Comparison of ENCODE assay signal across 1 cellular context in the genomic region with DNA sequence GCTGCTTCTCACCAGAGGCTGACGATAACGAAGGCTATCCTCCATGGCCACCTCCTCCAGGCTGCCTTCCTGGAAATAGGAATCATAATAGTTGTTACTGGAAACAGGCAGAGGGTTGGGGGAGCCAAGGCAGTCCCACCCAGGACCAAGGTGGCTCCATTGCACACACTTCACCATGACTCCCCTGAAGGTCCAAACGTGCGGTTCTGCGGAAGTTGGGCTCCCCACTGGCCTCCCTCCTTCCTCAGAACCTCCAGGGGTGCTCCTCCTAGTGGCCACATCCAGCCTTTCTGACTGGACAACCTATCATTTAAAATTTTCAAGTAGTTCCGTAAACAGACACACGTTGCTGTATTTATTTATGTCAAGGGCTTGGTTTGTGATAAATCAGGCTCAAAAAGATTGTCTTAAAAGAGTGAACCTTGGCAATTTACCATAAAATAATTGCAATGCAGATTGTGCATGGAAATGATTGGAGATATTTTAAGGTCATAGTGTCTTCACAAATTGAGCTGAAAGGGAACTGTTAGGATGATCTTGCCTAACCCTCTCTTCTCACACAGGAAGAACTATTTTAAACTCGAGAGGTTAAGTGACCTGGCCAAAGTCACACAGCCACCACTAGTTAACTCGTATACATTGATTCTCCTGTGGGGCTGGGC.
TF ChIP-seq lines count a peak whose summit lies in the region.

No MANE protein-coding gene starts in this region.

TF ChIP-seq in HEK293, 187 proteins besides CTCF, POLR2A, EP300 and RAD21:
- TF ChIP-seq GLIS2 (tag by site-specific recombination; IDR thresholded peaks at IDR 0.05) (peak; percentile 28; the same call in 1 of the 2 replicates), ZEB2 (tag by site-specific recombination; IDR thresholded peaks at IDR 0.05) (no peak), SP7 (tag by site-specific recombination; IDR thresholded peaks at IDR 0.05) (peak; percentile 53), KLF9 (tag by site-specific recombination; IDR thresholded peaks at IDR 0.05; ENCODE audit: low read depth) (no peak), ZXDB (tag by site-specific recombination; IDR thresholded peaks at IDR 0.05) (0 out of 2 replicates have a peak, but pooled peaks have one; percentile 15), ZNF248 (tag by site-specific recombination; IDR thresholded peaks at IDR 0.05) (no peak), ZNF76 (tag by site-specific recombination; IDR thresholded peaks at IDR 0.05; ENCODE audit: borderline replicate concordance, low read depth) (no peak), ZNF654 (tag by site-specific recombination; IDR thresholded peaks at IDR 0.05; ENCODE audit: low read depth) (peak; percentile 22)
- TF ChIP-seq, protein P1, sequence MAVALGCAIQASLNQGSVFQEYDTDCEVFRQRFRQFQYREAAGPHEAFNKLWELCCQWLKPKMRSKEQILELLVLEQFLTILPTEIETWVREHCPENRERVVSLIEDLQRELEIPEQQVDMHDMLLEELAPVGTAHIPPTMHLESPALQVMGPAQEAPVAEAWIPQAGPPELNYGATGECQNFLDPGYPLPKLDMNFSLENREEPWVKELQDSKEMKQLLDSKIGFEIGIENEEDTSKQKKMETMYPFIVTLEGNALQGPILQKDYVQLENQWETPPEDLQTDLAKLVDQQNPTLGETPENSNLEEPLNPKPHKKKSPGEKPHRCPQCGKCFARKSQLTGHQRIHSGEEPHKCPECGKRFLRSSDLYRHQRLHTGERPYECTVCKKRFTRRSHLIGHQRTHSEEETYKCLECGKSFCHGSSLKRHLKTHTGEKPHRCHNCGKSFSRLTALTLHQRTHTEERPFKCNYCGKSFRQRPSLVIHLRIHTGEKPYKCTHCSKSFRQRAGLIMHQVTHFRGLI (tag by site-specific recombination; IDR thresholded peaks at IDR 0.05), result 0 out of 2 replicates have a peak, but pooled peaks have one; percentile 13
- TF ChIP-seq, protein P2, sequence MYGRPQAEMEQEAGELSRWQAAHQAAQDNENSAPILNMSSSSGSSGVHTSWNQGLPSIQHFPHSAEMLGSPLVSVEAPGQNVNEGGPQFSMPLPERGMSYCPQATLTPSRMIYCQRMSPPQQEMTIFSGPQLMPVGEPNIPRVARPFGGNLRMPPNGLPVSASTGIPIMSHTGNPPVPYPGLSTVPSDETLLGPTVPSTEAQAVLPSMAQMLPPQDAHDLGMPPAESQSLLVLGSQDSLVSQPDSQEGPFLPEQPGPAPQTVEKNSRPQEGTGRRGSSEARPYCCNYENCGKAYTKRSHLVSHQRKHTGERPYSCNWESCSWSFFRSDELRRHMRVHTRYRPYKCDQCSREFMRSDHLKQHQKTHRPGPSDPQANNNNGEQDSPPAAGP (tag by site-specific recombination; IDR thresholded peaks at IDR 0.05), result no peak
- TF ChIP-seq, protein P3, sequence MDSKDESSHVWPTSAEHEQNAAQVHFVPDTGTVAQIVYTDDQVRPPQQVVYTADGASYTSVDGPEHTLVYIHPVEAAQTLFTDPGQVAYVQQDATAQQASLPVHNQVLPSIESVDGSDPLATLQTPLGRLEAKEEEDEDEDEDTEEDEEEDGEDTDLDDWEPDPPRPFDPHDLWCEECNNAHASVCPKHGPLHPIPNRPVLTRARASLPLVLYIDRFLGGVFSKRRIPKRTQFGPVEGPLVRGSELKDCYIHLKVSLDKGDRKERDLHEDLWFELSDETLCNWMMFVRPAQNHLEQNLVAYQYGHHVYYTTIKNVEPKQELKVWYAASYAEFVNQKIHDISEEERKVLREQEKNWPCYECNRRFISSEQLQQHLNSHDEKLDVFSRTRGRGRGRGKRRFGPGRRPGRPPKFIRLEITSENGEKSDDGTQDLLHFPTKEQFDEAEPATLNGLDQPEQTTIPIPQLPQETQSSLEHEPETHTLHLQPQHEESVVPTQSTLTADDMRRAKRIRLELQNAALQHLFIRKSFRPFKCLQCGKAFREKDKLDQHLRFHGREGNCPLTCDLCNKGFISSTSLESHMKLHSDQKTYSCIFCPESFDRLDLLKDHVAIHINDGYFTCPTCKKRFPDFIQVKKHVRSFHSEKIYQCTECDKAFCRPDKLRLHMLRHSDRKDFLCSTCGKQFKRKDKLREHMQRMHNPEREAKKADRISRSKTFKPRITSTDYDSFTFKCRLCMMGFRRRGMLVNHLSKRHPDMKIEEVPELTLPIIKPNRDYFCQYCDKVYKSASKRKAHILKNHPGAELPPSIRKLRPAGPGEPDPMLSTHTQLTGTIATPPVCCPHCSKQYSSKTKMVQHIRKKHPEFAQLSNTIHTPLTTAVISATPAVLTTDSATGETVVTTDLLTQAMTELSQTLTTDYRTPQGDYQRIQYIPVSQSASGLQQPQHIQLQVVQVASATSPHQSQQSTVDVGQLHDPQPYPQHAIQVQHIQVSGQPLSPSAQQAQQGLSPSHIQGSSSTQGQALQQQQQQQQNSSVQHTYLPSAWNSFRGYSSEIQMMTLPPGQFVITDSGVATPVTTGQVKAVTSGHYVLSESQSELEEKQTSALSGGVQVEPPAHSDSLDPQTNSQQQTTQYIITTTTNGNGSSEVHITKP (tag by site-specific recombination; IDR thresholded peaks at IDR 0.05), result no peak
- TF ChIP-seq, protein P4, sequence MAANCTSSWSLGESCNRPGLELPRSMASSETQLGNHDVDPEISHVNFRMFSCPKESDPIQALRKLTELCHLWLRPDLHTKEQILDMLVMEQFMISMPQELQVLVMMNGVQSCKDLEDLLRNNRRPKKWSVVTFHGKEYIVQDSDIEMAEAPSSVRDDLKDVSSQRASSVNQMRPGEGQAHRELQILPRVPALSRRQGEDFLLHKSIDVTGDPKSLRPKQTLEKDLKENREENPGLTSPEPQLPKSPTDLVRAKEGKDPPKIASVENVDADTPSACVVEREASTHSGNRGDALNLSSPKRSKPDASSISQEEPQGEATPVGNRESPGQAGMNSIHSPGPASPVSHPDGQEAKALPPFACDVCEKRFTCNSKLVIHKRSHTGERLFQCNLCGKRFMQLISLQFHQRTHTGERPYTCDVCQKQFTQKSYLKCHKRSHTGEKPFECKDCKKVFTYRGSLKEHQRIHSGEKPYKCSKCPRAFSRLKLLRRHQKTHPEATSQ (tag by site-specific recombination; IDR thresholded peaks at IDR 0.05), result no peak
- TF ChIP-seq, protein P5, sequence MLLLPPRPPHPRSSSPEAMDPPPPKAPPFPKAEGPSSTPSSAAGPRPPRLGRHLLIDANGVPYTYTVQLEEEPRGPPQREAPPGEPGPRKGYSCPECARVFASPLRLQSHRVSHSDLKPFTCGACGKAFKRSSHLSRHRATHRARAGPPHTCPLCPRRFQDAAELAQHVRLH (tag by site-specific recombination; IDR thresholded peaks at IDR 0.05), result peak; percentile 57; the same call in 1 of the 2 replicates
- TF ChIP-seq, protein P6, sequence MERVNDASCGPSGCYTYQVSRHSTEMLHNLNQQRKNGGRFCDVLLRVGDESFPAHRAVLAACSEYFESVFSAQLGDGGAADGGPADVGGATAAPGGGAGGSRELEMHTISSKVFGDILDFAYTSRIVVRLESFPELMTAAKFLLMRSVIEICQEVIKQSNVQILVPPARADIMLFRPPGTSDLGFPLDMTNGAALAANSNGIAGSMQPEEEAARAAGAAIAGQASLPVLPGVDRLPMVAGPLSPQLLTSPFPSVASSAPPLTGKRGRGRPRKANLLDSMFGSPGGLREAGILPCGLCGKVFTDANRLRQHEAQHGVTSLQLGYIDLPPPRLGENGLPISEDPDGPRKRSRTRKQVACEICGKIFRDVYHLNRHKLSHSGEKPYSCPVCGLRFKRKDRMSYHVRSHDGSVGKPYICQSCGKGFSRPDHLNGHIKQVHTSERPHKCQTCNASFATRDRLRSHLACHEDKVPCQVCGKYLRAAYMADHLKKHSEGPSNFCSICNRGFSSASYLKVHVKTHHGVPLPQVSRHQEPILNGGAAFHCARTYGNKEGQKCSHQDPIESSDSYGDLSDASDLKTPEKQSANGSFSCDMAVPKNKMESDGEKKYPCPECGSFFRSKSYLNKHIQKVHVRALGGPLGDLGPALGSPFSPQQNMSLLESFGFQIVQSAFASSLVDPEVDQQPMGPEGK (tag by site-specific recombination; IDR thresholded peaks at IDR 0.05), result 0 out of 2 replicates have a peak, but pooled peaks have one; percentile 10
